20 cellular contexts compared by ENCODE assay signal in genomic region chr2:230176996-230177395, GRCh38. TPM values are rescaled to one million over a fixed set of nuclear protein-coding genes. Genes with fewer than 3 reads are reported as not detected.
DNase-seq lines count a peak whose midpoint lies in the region; ATAC-seq, FAIRE-seq and TF ChIP-seq lines count a peak whose summit lies in the region.
"Had no signal": no experiment of that assay in that cellular context is flagged by ENCODE, and none has a peak within 500 bp of the region (broad histone marks: within the 10 kb centered on the region; RNA-seq: fewer than 3 reads in every experiment).

No MANE protein-coding gene starts in this region.

- intact Hi-C loops in CD4-positive, alpha-beta memory T cell (cut with micrococcal nuclease) = no loop called here
- intact Hi-C loops in Calu3 (cut with micrococcal nuclease; ENCODE audit: unreplicated experiment) = no loop called here
- intact Hi-C loops in GM12878 (cut with micrococcal nuclease; ENCODE audit: unreplicated experiment) = no loop called here

- POLR2A ChIA-PET in CD4-positive, alpha-beta memory T cell (lab: Charles Lee; ENCODE audit: partially characterized antibody) = no interaction called here
- POLR2A ChIA-PET in GM12878 (lab: Charles Lee) = no interaction called here

- TF ChIP-seq CTCF in Calu3 (IDR thresholded peaks at IDR 0.05; ENCODE audit: unreplicated experiment) (no peak), GM12878 (IDR thresholded peaks at IDR 0.05 in 2 of 3, conservative IDR thresholded peaks at IDR 0.05 in 1 of 3; ENCODE audit: control insufficient read depth in 2 of 3, extremely low read depth in 1 of 3, insufficient read depth in 1 of 3, low read depth in 3 of 3, low read length in 3 of 3) (no peak), HFFc6 (IDR thresholded peaks at IDR 0.05) (no peak)

- FAIRE-seq in GM12878 (lab: Jason Lieb, UNC) = no peak
- FAIRE-seq: GM12891, GM18507, H54, K562 had no signal

- H3K4me3 Mint-ChIP-seq in CD4-positive, alpha-beta memory T cell = no peak overlapping the region
- H3K4me3 Mint-ChIP-seq in Calu3 (ENCODE audit: low read depth, unreplicated experiment) (no peak overlapping the region), HFFc6 (no peak overlapping the region)
- no peak overlapping the region for H3K4me3 Mint-ChIP-seq in stimulated activated effector memory CD8-positive, alpha-beta T cell treated with anti-CD3 and anti-CD28 coated beads, Interleukin-12 subunit alpha, Interleukin-12 subunit beta, amount 100 ng/mL, for 72 hours

- CTCF ChIA-PET in CD4-positive, alpha-beta memory T cell (lab: Charles Lee; ENCODE audit: partially characterized antibody) = interaction anchor here (2.2 kb wide), 1 partner anchor 16 kb away, joined by 8 read pairs; no protein-coding TSS in a partner anchor
- CTCF ChIA-PET in Calu3 (lab: Charles Lee) = no interaction called here
- CTCF ChIA-PET in GM12878 (lab: Yijun Ruan, JAX) = interaction anchor here (0.7 kb wide), 1 partner anchor 17 kb away, joined by 4 read pairs; no protein-coding TSS in a partner anchor

- no peak for TF ChIP-seq RAD21 in GM12878 (IDR thresholded peaks at IDR 0.05; ENCODE audit: insufficient read depth, low read depth, low read length)

- H3K9ac ChIP-seq in GM12878 (ENCODE audit: control insufficient read depth, insufficient read depth, low read length) = no peak overlapping the region

- no peak overlapping the region for H2AFZ ChIP-seq in GM12878 (ENCODE audit: control insufficient read depth, low read depth, low read length)

- H3K4me1 ChIP-seq in CD4-positive, alpha-beta memory T cell (ENCODE audit: insufficient read depth, low read length) = no peaks in the 10 kb centered on the region
- no peaks in the 10 kb centered on the region for H3K4me1 ChIP-seq in GM12878 (ENCODE audit: control insufficient read depth, insufficient read depth, low read length)
- H3K4me1 ChIP-seq: Caco-2 had no signal

- H3K4me1 Mint-ChIP-seq in CD4-positive, alpha-beta memory T cell = peaks cover 0 to 5% (median under 1%) of the 10 kb centered on the region in 4 donors
- no peaks in the 10 kb centered on the region for H3K4me1 Mint-ChIP-seq in Calu3 (ENCODE audit: low read depth, unreplicated experiment)
- no peaks in the 10 kb centered on the region for H3K4me1 Mint-ChIP-seq in stimulated activated effector memory CD8-positive, alpha-beta T cell treated with anti-CD3 and anti-CD28 coated beads, Interleukin-12 subunit alpha, Interleukin-12 subunit beta, amount 100 ng/mL, for 72 hours
- no peaks in the 10 kb centered on the region for H3K4me1 Mint-ChIP-seq in HFFc6 (ENCODE audit: low read depth)

- no peaks in the 10 kb centered on the region for H3K79me2 ChIP-seq in GM12878 (ENCODE audit: control insufficient read depth, insufficient read depth, low read length)

- H3K9me3 ChIP-seq in CD4-positive, alpha-beta memory T cell (ENCODE audit: control insufficient read depth in 1 of 2, low read length in 2 of 2) = no peaks in the 10 kb centered on the region
- no peaks in the 10 kb centered on the region for H3K9me3 ChIP-seq in GM12878 (replicated peaks; ENCODE audit: control insufficient read depth, insufficient read depth, low read length)
- H3K9me3 ChIP-seq: Caco-2 had no signal

- DNase-seq in CD4-positive, alpha-beta memory T cell = no peak
- DNase-seq in Calu3 (no peak), GM12878 (ENCODE audit: low read depth, low spot score) (no peak), SHP77 (lab: John Stamatoyannopoulos, UW) (no peak), HFFc6 (no peak)
- DNase-seq in stimulated activated effector memory CD8-positive, alpha-beta T cell treated with anti-CD3 and anti-CD28 coated beads, Interleukin-12 subunit alpha, Interleukin-12 subunit beta, amount 100 ng/mL, for 72 hours (ENCODE audit: low spot score in 2 of 2) = no peak
- DNase-seq: ACHN, Caco-2, EL, NCI-H1105 treated with DMSO at 0.1 percent for 48 hours, NCI-H1694, NCI-H774, Right ventricle myocardium superior had no signal

- peaks cover 79% of the 10 kb centered on the region for H3K36me3 ChIP-seq in CD4-positive, alpha-beta memory T cell (ENCODE audit: insufficient read depth, low read length)
- peaks cover 22 to 32% of the 10 kb centered on the region in 2 experiments for H3K36me3 ChIP-seq in GM12878 (ENCODE audit: control insufficient read depth in 2 of 2, insufficient read depth in 2 of 2, low read length in 1 of 2)

- WGBS in GM12878 (ENCODE audit: insufficient coverage, insufficient replicate concordance, low lambda C conversion rate, missing lambda C conversion rate) = 100% methylated on average over 3 of the region's 3 CpGs

- SMC1A ChIA-PET in GM12878 (lab: Charles Lee; ENCODE audit: uncharacterized antibody, unreplicated experiment) = interaction anchor here (0.6 kb wide), 1 partner anchor 178 kb away, joined by 3 read pairs; no protein-coding TSS in a partner anchor

- no peak overlapping the region for H3K4me2 ChIP-seq in GM12878 (ENCODE audit: control insufficient read depth, insufficient read depth)

- H3K36me3 Mint-ChIP-seq in CD4-positive, alpha-beta memory T cell = peaks cover 75 to 97% of the 10 kb centered on the region in 2 donors
- H3K36me3 Mint-ChIP-seq in Calu3 (ENCODE audit: insufficient read depth, unreplicated experiment) (peaks cover 6% of the 10 kb centered on the region), HFFc6 (ENCODE audit: low read depth) (peaks cover 18% of the 10 kb centered on the region)
- H3K36me3 Mint-ChIP-seq in stimulated activated effector memory CD8-positive, alpha-beta T cell treated with anti-CD3 and anti-CD28 coated beads, Interleukin-12 subunit alpha, Interleukin-12 subunit beta, amount 100 ng/mL, for 72 hours = peaks cover 78% of the 10 kb centered on the region

- peak overlapping the region in 4 of 7 donors; percentile 17 to 69 (median 38) for H3K27ac Mint-ChIP-seq in CD4-positive, alpha-beta memory T cell
- H3K27ac Mint-ChIP-seq in Calu3 (ENCODE audit: unreplicated experiment) (no peak overlapping the region), HFFc6 (no peak overlapping the region)
- H3K27ac Mint-ChIP-seq in stimulated activated effector memory CD8-positive, alpha-beta T cell treated with anti-CD3 and anti-CD28 coated beads, Interleukin-12 subunit alpha, Interleukin-12 subunit beta, amount 100 ng/mL, for 72 hours = peak overlapping the region; percentile 48

- H4K20me1 ChIP-seq in GM12878 (ENCODE audit: control insufficient read depth, insufficient read depth) = no peaks in the 10 kb centered on the region

- RAD21 ChIA-PET in GM12878 (lab: Charles Lee; ENCODE audit: unreplicated experiment) = no interaction called here

- ATAC-seq in GM12878 = no peak
- no peak for ATAC-seq in stimulated activated effector memory CD8-positive, alpha-beta T cell treated with anti-CD3 and anti-CD28 coated beads, Interleukin-12 subunit alpha, Interleukin-12 subunit beta, amount 100 ng/mL, for 72 hours
- no peak for ATAC-seq in GM18517 (IDR thresholded peaks at IDR 0.05; ENCODE audit: unreplicated experiment)
- ATAC-seq: K562 had no signal

- H3K4me3 ChIP-seq in CD4-positive, alpha-beta memory T cell (ENCODE audit: low read length in 2 of 2) = no peak overlapping the region
- H3K4me3 ChIP-seq in GM12878 = no peak overlapping the region
- H3K4me3 ChIP-seq: K562, SK-N-MC had no signal

- H3K27me3 Mint-ChIP-seq in CD4-positive, alpha-beta memory T cell = no peaks in the 10 kb centered on the region
- H3K27me3 Mint-ChIP-seq in Calu3 (ENCODE audit: unreplicated experiment) (no peaks in the 10 kb centered on the region), HFFc6 (ENCODE audit: insufficient read depth) (no peaks in the 10 kb centered on the region; the same call in 1 of the 2 replicates)

- no peaks in the 10 kb centered on the region for H3K9me3 Mint-ChIP-seq in CD4-positive, alpha-beta memory T cell
- H3K9me3 Mint-ChIP-seq in Calu3 (ENCODE audit: low read depth, unreplicated experiment) (peaks cover under 1% of the 10 kb centered on the region), HFFc6 (no peaks in the 10 kb centered on the region)
- no peaks in the 10 kb centered on the region for H3K9me3 Mint-ChIP-seq in stimulated activated effector memory CD8-positive, alpha-beta T cell treated with anti-CD3 and anti-CD28 coated beads, Interleukin-12 subunit alpha, Interleukin-12 subunit beta, amount 100 ng/mL, for 72 hours

- no peak for TF ChIP-seq EP300 in GM12878 (IDR thresholded peaks at IDR 0.05; ENCODE audit: borderline replicate concordance in 1 of 2, control insufficient read depth in 1 of 2, low read depth in 2 of 2, low read length in 2 of 2)

- no peaks in the 10 kb centered on the region for H3K27me3 ChIP-seq in CD4-positive, alpha-beta memory T cell (ENCODE audit: insufficient read depth, low read length)
- H3K27me3 ChIP-seq in GM12878 (replicated peaks in 1 of 2; ENCODE audit: control insufficient read depth in 2 of 2, insufficient read depth in 2 of 2, low read length in 1 of 2) = no peaks in the 10 kb centered on the region

- no peak overlapping the region for H3K27ac ChIP-seq in CD4-positive, alpha-beta memory T cell (ENCODE audit: low read depth, low read length)
- H3K27ac ChIP-seq in GM12878 (ENCODE audit: control insufficient read depth, insufficient read depth) = no peak overlapping the region
- H3K27ac ChIP-seq: C4-2B, SK-N-MC had no signal

- no peak for TF ChIP-seq POLR2A in GM12878 (IDR thresholded peaks at IDR 0.05; ENCODE audit: low read depth, low read length)

- in situ Hi-C loops in GM12878 (cut with MboI) = no loop called here

- BruUV-seq in Calu3 (replicated peaks; lab: Mats Ljungman, UMichigan) = TSS peak; percentile 48
- BruUV-seq in GM12878 (replicated peaks; lab: Mats Ljungman, UMichigan) = TSS peak; percentile 51

RNA-seq across cellular contexts. Expression of gene SP110, which starts 42.8 kb away (rescaled TPM):
- 100 to 1,000 TPM; 108 to 123 TPM for total RNA-seq in CD4-positive, alpha-beta memory T cell
- polyA plus RNA-seq in CD4-positive, alpha-beta memory T cell = 10 to 100 TPM; 49.8 to 99.2 TPM
- 56.7 and 107 TPM in 2 replicates for total RNA-seq in Calu3 (2022)
- total RNA-seq in GM12878 (2013; cell fraction: nucleolus; rRNA removed) = 315 and 352 TPM in 2 replicates
- 81.2 and 98.7 TPM in 2 replicates for total RNA-seq in GM12878 (2014; rRNA removed)
- 125 and 130 TPM in 2 replicates for total RNA-seq in GM12878 (2014; rRNA removed; fragmentation: Illumina TruSeq; extraction: Trizol)
- total RNA-seq in GM12878 (2021) = 82.3 and 82.5 TPM in 2 replicates
- polyA plus RNA-seq in GM12878 (2011; ENCODE audit: low read depth) = 67.6 TPM
- polyA plus RNA-seq in GM12878 (2011; rRNA removed) = 86.5 and 107 TPM in 2 replicates
- polyA plus RNA-seq in GM12878 (2011; cell fraction: cytosol; rRNA removed) = 94.5 and 123 TPM in 2 replicates
- polyA plus RNA-seq in GM12878 (2011; cell fraction: nucleus; rRNA removed) = 131 and 192 TPM in 2 replicates
- polyA plus RNA-seq in GM12878 (2012) = 84.4 and 86.7 TPM in 2 replicates
- 149 and 176 TPM in 2 replicates for polyA plus RNA-seq in GM12878 (2014; fragmentation: Illumina TruSeq; extraction: Trizol)
- 100 to 1,000 TPM in 1 of 2 experiments, 10 to 100 TPM in 1; 97.3 to 103 TPM for polyA plus RNA-seq in GM12878 (2014; fragmentation: Nextera tagmentation; extraction: Ambion mirVana)
- polyA plus RNA-seq in GM12878 (2014; rRNA removed) = 68.6 and 86.5 TPM in 2 replicates
- 100 to 1,000 TPM; 109 to 113 TPM for polyA plus RNA-seq in GM12878 (2016; fragmentation: Nextera tagmentation; extraction: Ambion mirVana)
- polyA minus RNA-seq in GM12878 (2011; rRNA and poly(A)+ RNA removed) = 111 and 121 TPM in 2 replicates
- polyA minus RNA-seq in GM12878 (2011; cell fraction: cytosol; rRNA and poly(A)+ RNA removed) = 38.5 and 44.1 TPM in 2 replicates
- 78.3 and 127 TPM in 2 replicates for polyA minus RNA-seq in GM12878 (2011; cell fraction: nucleus; rRNA and poly(A)+ RNA removed)
- 10 to 100 TPM; 11.3 to 17.3 (median 14.1) TPM for total RNA-seq in HFFc6 (2021; fragmentation: NEBNext Ultra II Directional; extraction: Animal tissue kit (Norgen Biotek cat#: 25700))

RNA-seq across cellular contexts. Expression of gene SP140, which starts 48.5 kb away (rescaled TPM):
- total RNA-seq in CD4-positive, alpha-beta memory T cell = 10 to 100 TPM; 70.8 to 79.3 TPM
- 10 to 100 TPM; 18.0 to 34.2 TPM for polyA plus RNA-seq in CD4-positive, alpha-beta memory T cell
- 10.9 and 13.0 TPM in 2 replicates for total RNA-seq in Calu3 (2022)
- total RNA-seq in GM12878 (2013; cell fraction: nucleolus; rRNA removed) = 405 and 446 TPM in 2 replicates
- 87.0 and 101 TPM in 2 replicates for total RNA-seq in GM12878 (2014; rRNA removed)
- total RNA-seq in GM12878 (2014; rRNA removed; fragmentation: Illumina TruSeq; extraction: Trizol) = 141 and 154 TPM in 2 replicates
- 106 and 113 TPM in 2 replicates for total RNA-seq in GM12878 (2021)
- polyA plus RNA-seq in GM12878 (2011; ENCODE audit: low read depth) = 88.4 TPM
- 159 and 164 TPM in 2 replicates for polyA plus RNA-seq in GM12878 (2011; rRNA removed)
- 96.6 and 112 TPM in 2 replicates for polyA plus RNA-seq in GM12878 (2011; cell fraction: cytosol; rRNA removed)
- polyA plus RNA-seq in GM12878 (2011; cell fraction: nucleus; rRNA removed) = 175 and 178 TPM in 2 replicates
- polyA plus RNA-seq in GM12878 (2012) = 64.2 and 65.5 TPM in 2 replicates
- 120 and 143 TPM in 2 replicates for polyA plus RNA-seq in GM12878 (2014; fragmentation: Illumina TruSeq; extraction: Trizol)
- 10 to 100 TPM; 61.7 to 93.9 TPM for polyA plus RNA-seq in GM12878 (2014; fragmentation: Nextera tagmentation; extraction: Ambion mirVana)
- 76.1 and 87.2 TPM in 2 replicates for polyA plus RNA-seq in GM12878 (2014; rRNA removed)
- 10 to 100 TPM; 85.4 to 87.5 TPM for polyA plus RNA-seq in GM12878 (2016; fragmentation: Nextera tagmentation; extraction: Ambion mirVana)
- polyA minus RNA-seq in GM12878 (2011; rRNA and poly(A)+ RNA removed) = 143 and 187 TPM in 2 replicates
- 27.0 and 32.6 TPM in 2 replicates for polyA minus RNA-seq in GM12878 (2011; cell fraction: cytosol; rRNA and poly(A)+ RNA removed)
- polyA minus RNA-seq in GM12878 (2011; cell fraction: nucleus; rRNA and poly(A)+ RNA removed) = 173 and 304 TPM in 2 replicates
- 1 to 10 TPM in 2 of 6 experiments, under 1 TPM in 4; 0.12 to 1.6 (median 0.69) TPM for total RNA-seq in HFFc6 (2021; fragmentation: NEBNext Ultra II Directional; extraction: Animal tissue kit (Norgen Biotek cat#: 25700))
- total RNA-seq: Caco-2 had no signal

Comparison
In these comparisons a context has a peak if more than half of its experiments do, and no peak if none do; other contexts are left out.
1. H3K27ac Mint-ChIP-seq: peak in CD4-positive, alpha-beta memory T cell (4 of 7) and stimulated activated effector memory CD8-positive, alpha-beta T cell treated with anti-CD3 and anti-CD28 coated beads, Interleukin-12 subunit alpha, Interleukin-12 subunit beta, amount 100 ng/mL, for 72 hours (single experiment); none in Calu3 (single experiment) and HFFc6 (single experiment).